ENCODE assay signal across 8 cellular contexts in the genomic region with DNA sequence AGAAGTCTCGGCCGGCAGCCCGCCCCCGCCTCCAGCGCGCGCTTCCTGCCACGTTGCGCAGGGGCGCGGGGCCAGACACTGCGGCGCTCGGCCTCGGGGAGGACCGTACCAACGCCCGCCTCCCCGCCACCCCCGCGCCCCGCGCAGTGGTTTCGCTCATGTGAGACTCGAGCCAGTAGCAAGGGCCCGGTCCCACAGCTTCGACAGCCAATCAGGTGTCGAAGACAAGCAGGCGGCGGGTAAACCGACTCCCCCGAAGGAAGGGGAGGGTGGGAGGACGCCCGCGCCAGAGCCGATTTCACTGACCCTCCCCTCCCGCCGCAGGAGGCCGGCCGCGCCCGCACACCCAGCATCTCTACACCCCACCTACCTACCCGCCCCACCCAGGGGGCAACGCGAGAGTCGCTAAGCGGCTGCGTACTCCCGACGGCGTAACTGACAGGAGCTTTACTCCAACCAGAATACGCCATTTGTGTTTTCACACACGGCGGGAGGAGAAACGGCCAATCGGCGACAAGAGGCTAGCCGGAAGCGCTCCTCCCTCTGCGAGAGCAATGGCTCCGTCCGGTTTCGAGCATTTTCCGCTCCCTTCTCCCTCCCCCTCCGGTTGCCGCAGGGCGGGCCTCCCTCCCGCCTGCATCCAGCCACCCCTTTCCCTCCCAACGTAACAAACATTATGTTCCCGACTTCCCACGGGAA. TPM values are rescaled to one million over a fixed set of nuclear protein-coding genes. Genes with fewer than 3 reads are reported as not detected.
DNase-seq lines count a peak whose midpoint lies in the region; ATAC-seq, FAIRE-seq and TF ChIP-seq lines count a peak whose summit lies in the region.

No MANE protein-coding gene starts in this region.

- CTCF ChIA-PET in activated CD8-positive, alpha-beta memory T cell treated with anti-CD3 and anti-CD28 coated beads, Interleukin-2, amount 10 ng/mL, durations not matched to agents 7 days and 5 days (lab: Charles Lee) = interaction anchor here (0.9 to 2.4 kb wide), 6 partner anchors 13 to 396 kb away, joined by 3 to 12 read pairs (median 4); a partner anchor contains a TSS
- CTCF ChIA-PET in H1 (lab: Charles Lee; ENCODE audit: partially characterized antibody) = interaction anchor here (0.8 to 4.7 kb wide), 3 partner anchors 11 to 40 kb away, joined by 3 to 43 read pairs (median 3); no protein-coding TSS in a partner anchor

- no peaks in the 10 kb centered on the region for H3K27me3 Mint-ChIP-seq in activated CD8-positive, alpha-beta memory T cell treated with anti-CD3 and anti-CD28 coated beads, Interleukin-2, amount 10 ng/mL, durations not matched to agents 7 days and 5 days
- H3K27me3 Mint-ChIP-seq in memory B cell = no peaks in the 10 kb centered on the region

- peak in 1 of 2 experiments; percentile 94; a peak in 2 of 3 replicates for TF ChIP-seq POLR2A in H1 (IDR thresholded peaks at IDR 0.05; ENCODE audit: control extremely low read depth in 1 of 2, low read depth in 2 of 2, low read length in 2 of 2)

- H3K4me1 ChIP-seq in H1 (replicated peaks in 1 of 4; ENCODE audit: control insufficient read depth in 3 of 4, insufficient read depth in 4 of 4, low read length in 3 of 4) = peaks cover 5 to 20% (median 11%) of the 10 kb centered on the region in 4 experiments; a peak in 6 of 7 replicates

- H3K9ac ChIP-seq in H1 (replicated peaks in 1 of 4; ENCODE audit: extremely low read depth in 1 of 4, low read depth in 3 of 4, low read length in 3 of 4) = peak overlapping the region; percentile 89 to 96 (median 93)

- H2BK120ac ChIP-seq in H1 (replicated peaks; ENCODE audit: low read depth, low read length) = no peak overlapping the region

- no peaks in the 10 kb centered on the region for H3K79me1 ChIP-seq in H1 (ENCODE audit: low read depth, low read length)

- peaks cover 4 to 34% (median 20%) of the 10 kb centered on the region in 4 experiments; a peak in 6 of 8 replicates for H3K36me3 ChIP-seq in H1 (ENCODE audit: control insufficient read depth in 2 of 4, insufficient read depth in 4 of 4, low read length in 3 of 4)

- peak overlapping the region; percentile 94 for H4K8ac ChIP-seq in H1 (ENCODE audit: extremely low read depth, insufficient read depth, low read length)

- peak overlapping the region; percentile 98 for H3K27ac Mint-ChIP-seq in activated CD8-positive, alpha-beta memory T cell treated with anti-CD3 and anti-CD28 coated beads, Interleukin-2, amount 10 ng/mL, durations not matched to agents 7 days and 5 days
- H3K27ac Mint-ChIP-seq in memory B cell = peak overlapping the region; percentile 98

- FAIRE-seq in HTR-8/SVneo (lab: Jason Lieb, UNC) (peak; percentile 92), H1 (lab: Jason Lieb, UNC) (peak; percentile 24)

- H3K9me3 Mint-ChIP-seq in activated CD8-positive, alpha-beta memory T cell treated with anti-CD3 and anti-CD28 coated beads, Interleukin-2, amount 10 ng/mL, durations not matched to agents 7 days and 5 days (ENCODE audit: low read depth) = no peaks in the 10 kb centered on the region
- no peaks in the 10 kb centered on the region for H3K9me3 Mint-ChIP-seq in memory B cell

- no peak overlapping the region for H3K14ac ChIP-seq in H1 (ENCODE audit: insufficient read length)

- no peak overlapping the region for H2BK15ac ChIP-seq in H1 (ENCODE audit: low read length)

- H3K27me3 ChIP-seq in H1 (replicated peaks in 1 of 4; ENCODE audit: control insufficient read depth in 3 of 4, extremely low read depth in 1 of 4, insufficient read depth in 3 of 4, low read length in 3 of 4) = no peaks in the 10 kb centered on the region

- H3K4me2 ChIP-seq in H1 (ENCODE audit: insufficient read depth in 1 of 2, low read depth in 2 of 2, low read length in 2 of 2) = peak overlapping the region; percentile 81 to 89

- peak overlapping the region; percentile 89 for H3K27ac ChIP-seq in H1 (ENCODE audit: low read depth, low read length)

- no peak overlapping the region for H2BK20ac ChIP-seq in H1 (ENCODE audit: low read length)

- H3K56ac ChIP-seq in H1 (replicated peaks; ENCODE audit: insufficient read length, low read depth, low read length) = peak overlapping the region; percentile 57

- WGBS in H1 (ENCODE audit: extremely low coverage in 1 of 2, insufficient coverage in 1 of 2, insufficient read length in 1 of 2, insufficient replicate concordance in 2 of 2, low coverage in 1 of 2, low lambda C conversion rate in 2 of 2, missing lambda C conversion rate in 1 of 2), 2 experiments = 2% methylated on average over 29 of the region's 71 CpGs; no CpG with 5 or more reads in 1 of the 2 experiments

- H3K9me3 ChIP-seq in H1 (ENCODE audit: insufficient read depth in 2 of 2, low read depth in 1 of 2, low read length in 1 of 2) = no peaks in the 10 kb centered on the region

- H3K36me3 Mint-ChIP-seq in activated CD8-positive, alpha-beta memory T cell treated with anti-CD3 and anti-CD28 coated beads, Interleukin-2, amount 10 ng/mL, durations not matched to agents 7 days and 5 days = peaks cover 46% of the 10 kb centered on the region
- peaks cover 11% of the 10 kb centered on the region for H3K36me3 Mint-ChIP-seq in memory B cell

- DNase-seq in COLO829 (ENCODE audit: low spot score) (peak; percentile 71), HTR-8/SVneo (ENCODE audit: insufficient read length, low spot score) (peak; percentile 90), NOMO-1 treated with DMSO at 0.1 percent for 48 hours (lab: John Stamatoyannopoulos, UW; ENCODE audit: unreplicated experiment) (peak; percentile 98), H1 (ENCODE audit: low read depth in 1 of 2, low spot score in 2 of 2) (peak; percentile 97 to 98), memory B cell (ENCODE audit: low spot score in 2 of 2) (peak; percentile 100)
- DNase-seq in activated CD8-positive, alpha-beta memory T cell treated with anti-CD3 and anti-CD28 coated beads, Interleukin-2, amount 10 ng/mL, durations not matched to agents 7 days and 5 days = peak; percentile 99
- DNase-seq in stimulated activated CD8-positive, alpha-beta memory T cell treated with anti-CD3 and anti-CD28 coated beads, Interleukin-12 subunit alpha, Interleukin-12 subunit beta, amount 100 ng/mL, for 1 hour (ENCODE audit: low read depth) = peak; percentile 98

- H3K23me2 ChIP-seq in H1 (ENCODE audit: low read depth, low read length) = peaks cover 16% of the 10 kb centered on the region

- H2BK5ac ChIP-seq in H1 (ENCODE audit: low read depth, low read length) = peak overlapping the region; percentile 72; the same call in 1 of the 2 replicates

- no peak overlapping the region for H2BK12ac ChIP-seq in H1 (ENCODE audit: low read depth, low read length)

- H3K23ac ChIP-seq in H1 (ENCODE audit: insufficient read length) = no peak overlapping the region

- ATAC-seq in GM21381 (IDR thresholded peaks at IDR 0.05; ENCODE audit: unreplicated experiment) (peak; percentile 65), memory B cell (ENCODE audit: low read depth) (peak; percentile 63)
- ATAC-seq in activated CD8-positive, alpha-beta memory T cell treated with anti-CD3 and anti-CD28 coated beads, Interleukin-2, amount 10 ng/mL, durations not matched to agents 7 days and 5 days = peak; percentile 78

- peak overlapping the region; percentile 97 for H3K4me3 Mint-ChIP-seq in activated CD8-positive, alpha-beta memory T cell treated with anti-CD3 and anti-CD28 coated beads, Interleukin-2, amount 10 ng/mL, durations not matched to agents 7 days and 5 days
- H3K4me3 Mint-ChIP-seq in memory B cell = peak overlapping the region; percentile 97

- H4K20me1 ChIP-seq in H1 (replicated peaks in 1 of 2; ENCODE audit: control insufficient read depth in 1 of 2, insufficient read depth in 2 of 2, low read length in 2 of 2) = peaks cover 16 to 28% of the 10 kb centered on the region in 2 experiments

- POLR2A ChIA-PET in H1 (lab: Charles Lee; ENCODE audit: partially characterized antibody) = interaction anchor here (0.5 to 10.0 kb wide), 47 partner anchors 7 to 396 kb away, joined by 3 to 300 read pairs (median 6); a partner anchor contains a TSS

- H3K79me2 ChIP-seq in H1 (ENCODE audit: control insufficient read depth in 1 of 2, insufficient read depth in 2 of 2, low read length in 2 of 2) = peaks cover 73 to 86% of the 10 kb centered on the region in 2 experiments

- H3K4ac ChIP-seq in H1 (replicated peaks; ENCODE audit: insufficient read length, low read depth, low read length) = no peak overlapping the region

- H4K91ac ChIP-seq in H1 (replicated peaks; ENCODE audit: insufficient read length, low read length) = peak overlapping the region; percentile 4

- no peak for TF ChIP-seq RAD21 in H1 (IDR thresholded peaks at IDR 0.05 in 1 of 2, conservative IDR thresholded peaks at IDR 0.05 in 1 of 2; ENCODE audit: low read depth in 2 of 2, low read length in 2 of 2)

- H3K4me1 Mint-ChIP-seq in activated CD8-positive, alpha-beta memory T cell treated with anti-CD3 and anti-CD28 coated beads, Interleukin-2, amount 10 ng/mL, durations not matched to agents 7 days and 5 days = peaks cover 63% of the 10 kb centered on the region
- H3K4me1 Mint-ChIP-seq in memory B cell = peaks cover 44% of the 10 kb centered on the region

- no peak for TF ChIP-seq CTCF in H1 (IDR thresholded peaks at IDR 0.05; ENCODE audit: control extremely low read depth in 1 of 3, insufficient read depth in 1 of 3, low read depth in 1 of 3, low read length in 3 of 3)

- no peak overlapping the region for H2AFZ ChIP-seq in H1 (ENCODE audit: low read length)

- peak overlapping the region; percentile 24 for H4K5ac ChIP-seq in H1 (ENCODE audit: insufficient read length, low read depth, low read length)

- H2AK5ac ChIP-seq in H1 (ENCODE audit: low read depth, low read length) = no peak overlapping the region

- peak overlapping the region; percentile 80 to 93 (median 87) for H3K4me3 ChIP-seq in H1 (ENCODE audit: extremely low read depth in 1 of 4, insufficient read depth in 2 of 4, low read depth in 3 of 4, low read length in 4 of 4)

- TF ChIP-seq EP300 in H1 (IDR thresholded peaks at IDR 0.05; ENCODE audit: borderline replicate concordance in 1 of 2, low read depth in 2 of 2, low read length in 2 of 2) = peak in 1 of 2 experiments; percentile 98; a peak in 2 of 3 replicates

- H3K18ac ChIP-seq in H1 (ENCODE audit: extremely low read depth, low read length) = peak overlapping the region; percentile 1; the same call in 1 of the 2 replicates

RNA-seq across cellular contexts. Expression of a gene that starts 0.6 kb away (rescaled TPM):
- total RNA-seq in activated CD8-positive, alpha-beta memory T cell treated with anti-CD3 and anti-CD28 coated beads, Interleukin-2, amount 10 ng/mL, durations not matched to agents 7 days and 5 days = 100 to 1,000 TPM; 136 to 147 TPM
- total RNA-seq in H1 (2021; fragmentation: NEBNext Ultra II Directional; extraction: Animal tissue kit (Norgen Biotek cat#: 25700)) = 223 and 234 TPM in 2 replicates
- 98.2 and 108 TPM in 2 replicates for polyA plus RNA-seq in H1 (2011; rRNA removed)
- polyA plus RNA-seq in H1 (2011; cell fraction: cytosol; rRNA removed) = 119 TPM
- polyA plus RNA-seq in H1 (2011; cell fraction: nucleus; rRNA removed) = 455 TPM
- 155 to 216 TPM (median 176 TPM) in 4 replicates for polyA plus RNA-seq in H1 (2012, experiment 1 of 2)
- polyA plus RNA-seq in H1 (2012, experiment 2 of 2) = 34.4 TPM
- 232 TPM for polyA plus RNA-seq in H1 (2013, experiment 1 of 2)
- polyA plus RNA-seq in H1 (2013, experiment 2 of 2) = 212 TPM
- polyA minus RNA-seq in H1 (2011; rRNA and poly(A)+ RNA removed) = 198 and 273 TPM in 2 replicates
- polyA minus RNA-seq in H1 (2011; cell fraction: cytosol; rRNA and poly(A)+ RNA removed) = 129 TPM
- polyA minus RNA-seq in H1 (2011; cell fraction: nucleus; rRNA and poly(A)+ RNA removed) = 396 TPM

RNA-seq across cellular contexts. Expression of a gene that starts 33.9 kb away (rescaled TPM):
- 10 to 100 TPM; 46.1 to 52.0 TPM for total RNA-seq in activated CD8-positive, alpha-beta memory T cell treated with anti-CD3 and anti-CD28 coated beads, Interleukin-2, amount 10 ng/mL, durations not matched to agents 7 days and 5 days
- 62.6 and 68.9 TPM in 2 replicates for total RNA-seq in H1 (2021; fragmentation: NEBNext Ultra II Directional; extraction: Animal tissue kit (Norgen Biotek cat#: 25700))
- 16.4 and 26.7 TPM in 2 replicates for polyA plus RNA-seq in H1 (2011; rRNA removed)
- polyA plus RNA-seq in H1 (2011; cell fraction: cytosol; rRNA removed) = 31.0 TPM
- 16.1 TPM for polyA plus RNA-seq in H1 (2011; cell fraction: nucleus; rRNA removed)
- 49.6 to 67.5 TPM (median 60.3 TPM) in 4 replicates for polyA plus RNA-seq in H1 (2012, experiment 1 of 2)
- polyA plus RNA-seq in H1 (2012, experiment 2 of 2) = 5.7 TPM
- polyA plus RNA-seq in H1 (2013, experiment 1 of 2) = 24.9 TPM
- polyA plus RNA-seq in H1 (2013, experiment 2 of 2) = 29.4 TPM
- polyA minus RNA-seq in H1 (2011; rRNA and poly(A)+ RNA removed) = 76.6 and 83.1 TPM in 2 replicates
- polyA minus RNA-seq in H1 (2011; cell fraction: cytosol; rRNA and poly(A)+ RNA removed) = 22.8 TPM
- 34.8 TPM for polyA minus RNA-seq in H1 (2011; cell fraction: nucleus; rRNA and poly(A)+ RNA removed)

Comparison
In these comparisons a context has a peak if more than half of its experiments do, and no peak if none do; other contexts are left out.
1. Peak in every context shown above with its lines: DNase-seq, ATAC-seq, H3K4me3 ChIP-seq and H3K27ac ChIP-seq.